Comparison of ENCODE assay signal across 1 cellular context in genomic region chr17:67992541-67993152, GRCh38.
TF ChIP-seq lines count a peak whose summit lies in the region.

No MANE protein-coding gene starts in this region.

TF ChIP-seq in HCT116, 20 proteins besides CTCF, POLR2A, EP300 and RAD21 (continued from another document):
- TF ChIP-seq REST (IDR thresholded peaks at IDR 0.05; ENCODE audit: low read depth), result no peak
